In genomic region chr4:98630804-98631454, GRCh38 we compare ENCODE assay signal across 2 cellular contexts.
TF ChIP-seq lines count a peak whose summit lies in the region.

No MANE protein-coding gene starts in this region.

TF ChIP-seq in GM23338, 12 proteins besides CTCF, POLR2A, EP300 and RAD21 (continued from another document):
- TF ChIP-seq ZNF462 (CRISPR knock-in tag; IDR thresholded peaks at IDR 0.05) (no peak), REST (IDR thresholded peaks at IDR 0.05; ENCODE audit: unreplicated experiment) (no peak), POLR2AphosphoS5 (IDR thresholded peaks at IDR 0.05; ENCODE audit: low read depth) (no peak), JUNB (IDR thresholded peaks at IDR 0.05; ENCODE audit: unreplicated experiment) (no peak), EZH2phosphoT487 (IDR thresholded peaks at IDR 0.05; ENCODE audit: unreplicated experiment) (no peak), ZNF114 (CRISPR knock-in tag; IDR thresholded peaks at IDR 0.05) (no peak), CREB1 (CRISPR knock-in tag; IDR thresholded peaks at IDR 0.05; ENCODE audit: low read depth) (no peak)
- TF ChIP-seq, protein P1, sequence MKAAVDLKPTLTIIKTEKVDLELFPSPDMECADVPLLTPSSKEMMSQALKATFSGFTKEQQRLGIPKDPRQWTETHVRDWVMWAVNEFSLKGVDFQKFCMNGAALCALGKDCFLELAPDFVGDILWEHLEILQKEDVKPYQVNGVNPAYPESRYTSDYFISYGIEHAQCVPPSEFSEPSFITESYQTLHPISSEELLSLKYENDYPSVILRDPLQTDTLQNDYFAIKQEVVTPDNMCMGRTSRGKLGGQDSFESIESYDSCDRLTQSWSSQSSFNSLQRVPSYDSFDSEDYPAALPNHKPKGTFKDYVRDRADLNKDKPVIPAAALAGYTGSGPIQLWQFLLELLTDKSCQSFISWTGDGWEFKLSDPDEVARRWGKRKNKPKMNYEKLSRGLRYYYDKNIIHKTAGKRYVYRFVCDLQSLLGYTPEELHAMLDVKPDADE (IDR thresholded peaks at IDR 0.05): no peak

TF ChIP-seq in WTC11, 78 proteins besides CTCF, POLR2A, EP300 and RAD21 (continued from another document):
- TF ChIP-seq, protein P2, sequence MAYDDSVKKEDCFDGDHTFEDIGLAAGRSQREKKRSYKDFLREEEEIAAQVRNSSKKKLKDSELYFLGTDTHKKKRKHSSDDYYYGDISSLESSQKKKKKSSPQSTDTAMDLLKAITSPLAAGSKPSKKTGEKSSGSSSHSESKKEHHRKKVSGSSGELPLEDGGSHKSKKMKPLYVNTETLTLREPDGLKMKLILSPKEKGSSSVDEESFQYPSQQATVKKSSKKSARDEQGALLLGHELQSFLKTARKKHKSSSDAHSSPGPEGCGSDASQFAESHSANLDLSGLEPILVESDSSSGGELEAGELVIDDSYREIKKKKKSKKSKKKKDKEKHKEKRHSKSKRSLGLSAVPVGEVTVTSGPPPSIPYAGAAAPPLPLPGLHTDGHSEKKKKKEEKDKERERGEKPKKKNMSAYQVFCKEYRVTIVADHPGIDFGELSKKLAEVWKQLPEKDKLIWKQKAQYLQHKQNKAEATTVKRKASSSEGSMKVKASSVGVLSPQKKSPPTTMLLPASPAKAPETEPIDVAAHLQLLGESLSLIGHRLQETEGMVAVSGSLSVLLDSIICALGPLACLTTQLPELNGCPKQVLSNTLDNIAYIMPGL (CRISPR knock-in tag; IDR thresholded peaks at IDR 0.05): no peak
- TF ChIP-seq RORB (CRISPR knock-in tag; IDR thresholded peaks at IDR 0.05): no peak
- TF ChIP-seq ELF4 (CRISPR knock-in tag; IDR thresholded peaks at IDR 0.05; ENCODE audit: low read depth): no peak
- TF ChIP-seq ZNF121 (CRISPR knock-in tag; IDR thresholded peaks at IDR 0.05): no peak
- TF ChIP-seq, protein P3, sequence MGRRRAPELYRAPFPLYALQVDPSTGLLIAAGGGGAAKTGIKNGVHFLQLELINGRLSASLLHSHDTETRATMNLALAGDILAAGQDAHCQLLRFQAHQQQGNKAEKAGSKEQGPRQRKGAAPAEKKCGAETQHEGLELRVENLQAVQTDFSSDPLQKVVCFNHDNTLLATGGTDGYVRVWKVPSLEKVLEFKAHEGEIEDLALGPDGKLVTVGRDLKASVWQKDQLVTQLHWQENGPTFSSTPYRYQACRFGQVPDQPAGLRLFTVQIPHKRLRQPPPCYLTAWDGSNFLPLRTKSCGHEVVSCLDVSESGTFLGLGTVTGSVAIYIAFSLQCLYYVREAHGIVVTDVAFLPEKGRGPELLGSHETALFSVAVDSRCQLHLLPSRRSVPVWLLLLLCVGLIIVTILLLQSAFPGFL (CRISPR knock-in tag; IDR thresholded peaks at IDR 0.05; ENCODE audit: borderline replicate concordance): no peak
- no peak for TF ChIP-seq ZNF396 (CRISPR knock-in tag; IDR thresholded peaks at IDR 0.05; ENCODE audit: borderline replicate concordance)
- no peak for TF ChIP-seq ZNF532 (CRISPR knock-in tag; IDR thresholded peaks at IDR 0.05; ENCODE audit: borderline replicate concordance)
- TF ChIP-seq NFE2L1 (CRISPR knock-in tag; IDR thresholded peaks at IDR 0.05): no peak
- no peak for TF ChIP-seq ESRRA (CRISPR knock-in tag; IDR thresholded peaks at IDR 0.05; ENCODE audit: borderline replicate concordance)
- no peak for TF ChIP-seq USF1 (CRISPR knock-in tag; IDR thresholded peaks at IDR 0.05)
- TF ChIP-seq SMAD3 (CRISPR knock-in tag; IDR thresholded peaks at IDR 0.05; ENCODE audit: borderline replicate concordance): no peak
